In the genomic region with DNA sequence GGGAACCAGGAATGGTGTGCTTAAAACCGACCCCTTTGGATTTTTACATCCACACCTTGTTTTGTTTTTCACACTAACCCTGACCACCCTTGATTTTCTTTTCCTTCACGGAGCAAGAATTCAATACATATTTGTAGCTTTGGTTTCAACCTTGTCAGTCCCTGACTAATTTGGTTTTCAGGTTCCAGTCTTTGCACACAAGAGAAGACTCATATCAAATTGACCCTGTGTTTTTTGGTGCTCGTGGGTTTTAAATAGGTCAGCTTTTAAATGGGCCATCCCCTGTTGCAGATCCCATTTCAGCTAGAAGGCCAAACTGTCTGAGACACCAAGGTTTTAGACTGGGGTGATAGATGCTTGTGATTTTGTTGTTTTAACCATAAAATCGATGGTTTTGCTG, we compare ENCODE assay signal across 10 cellular contexts. TPM values are rescaled to one million over a fixed set of nuclear protein-coding genes. Genes with fewer than 3 reads are reported as not detected.
DNase-seq lines count a peak whose midpoint lies in the region; ATAC-seq and TF ChIP-seq lines count a peak whose summit lies in the region.
"Had no signal": no experiment of that assay in that cellular context is flagged by ENCODE, and none has a peak within 500 bp of the region (broad histone marks: within the 10 kb centered on the region; RNA-seq: fewer than 3 reads in every experiment).

No MANE protein-coding gene starts in this region.

- no peaks in the 10 kb centered on the region for H3K27me3 ChIP-seq in layer of hippocampus (ENCODE audit: control insufficient read depth, insufficient read depth, low read length)
- no peaks in the 10 kb centered on the region for H3K27me3 ChIP-seq in spleen (replicated peaks in 1 of 7)

- H3K9me3 Mint-ChIP-seq in HFFc6: no peaks in the 10 kb centered on the region
- H3K9me3 Mint-ChIP-seq in activated T-helper 17 cell treated with anti-CD3 and anti-CD28 coated beads, Interleukin-2, amount 50 U/mL, for 72 hours: no peaks in the 10 kb centered on the region

- H3K27ac Mint-ChIP-seq in HFFc6: peak overlapping the region; percentile 75; the same call in 1 of the 2 replicates
- no peak overlapping the region for H3K27ac Mint-ChIP-seq in activated T-helper 17 cell treated with anti-CD3 and anti-CD28 coated beads, Interleukin-2, amount 50 U/mL, for 72 hours

- H3K4me1 ChIP-seq in spleen: peaks cover 72 to 100% (median 100%) of the 10 kb centered on the region in 6 donors

- TF ChIP-seq CTCF in HFFc6 (IDR thresholded peaks at IDR 0.05): no peak
- no peak for TF ChIP-seq CTCF in spleen (IDR thresholded peaks at IDR 0.05 in 8 of 11, conservative IDR thresholded peaks at IDR 0.05 in 3 of 11)

- TF ChIP-seq POLR2A in spleen (IDR thresholded peaks at IDR 0.05): no peak

- peaks cover 0 to 9% (median 0%) of the 10 kb centered on the region in 6 donors for H3K36me3 ChIP-seq in spleen

- peaks cover 1% of the 10 kb centered on the region; the same call in 1 of the 2 replicates for H3K27me3 Mint-ChIP-seq in HFFc6 (ENCODE audit: insufficient read depth)
- no peaks in the 10 kb centered on the region for H3K27me3 Mint-ChIP-seq in activated T-helper 17 cell treated with anti-CD3 and anti-CD28 coated beads, Interleukin-2, amount 50 U/mL, for 72 hours

- DNase-seq in HFFc6: no peak
- no peak for DNase-seq in spleen
- no peak for DNase-seq in effector CD4-positive, alpha-beta T cell
- DNase-seq in sciatic nerve (ENCODE audit: low spot score): no peak
- DNase-seq in stimulated activated naive CD4-positive, alpha-beta T cell treated with Interleukin-2 at 50 U/mL for 16 hours (lab: John Stamatoyannopoulos, UW): no peak
- DNase-seq: DMS79 treated with DMSO at 0.1 percent for 48 hours; NCI-H524 treated with DMSO at 0.1 percent for 48 hours; stimulated activated CD4-positive, alpha-beta T cell treated with anti-CD3 and anti-CD28 coated beads, Interleukin-2, amount 100 ng/mL, for 48 hours had no signal

- ATAC-seq in activated T-helper 17 cell treated with anti-CD3 and anti-CD28 coated beads, Interleukin-2, amount 50 U/mL, for 72 hours (replicated peaks): peak; percentile 2
- ATAC-seq in sciatic nerve: no peak

- H3K36me3 Mint-ChIP-seq in HFFc6 (ENCODE audit: low read depth): peaks cover 6% of the 10 kb centered on the region; the same call in 1 of the 2 replicates
- H3K36me3 Mint-ChIP-seq in activated T-helper 17 cell treated with anti-CD3 and anti-CD28 coated beads, Interleukin-2, amount 50 U/mL, for 72 hours (ENCODE audit: low read depth): peaks cover 32% of the 10 kb centered on the region

- 52 to 66% (median 62%) methylated on average over 4 of the region's 4 CpGs for WGBS in spleen, 5 donors

- H3K27ac ChIP-seq in layer of hippocampus (ENCODE audit: low read depth, low read length) (peak overlapping the region; percentile 97), spleen (peak overlapping the region in 7 of 8 donors; percentile 66 to 86 (median 78))

- intact Hi-C loops in spleen (cut with DNase I; ENCODE audit: low total_unique reads): no loop called here
- intact Hi-C loops in sciatic nerve (cut with DNase I): no loop called here

- peak overlapping the region in 1 of 8 donors; percentile 43 for H3K4me3 ChIP-seq in spleen

- no peaks in the 10 kb centered on the region for H3K9me3 ChIP-seq in spleen

- peaks cover 48% of the 10 kb centered on the region for H3K4me1 Mint-ChIP-seq in HFFc6 (ENCODE audit: low read depth)
- H3K4me1 Mint-ChIP-seq in activated T-helper 17 cell treated with anti-CD3 and anti-CD28 coated beads, Interleukin-2, amount 50 U/mL, for 72 hours: peaks cover 51% of the 10 kb centered on the region

- no peak overlapping the region for H3K4me3 Mint-ChIP-seq in HFFc6
- H3K4me3 Mint-ChIP-seq in activated T-helper 17 cell treated with anti-CD3 and anti-CD28 coated beads, Interleukin-2, amount 50 U/mL, for 72 hours: peak overlapping the region; percentile 65

RNA-seq across cellular contexts. Expression of a gene that starts 26.4 kb away (rescaled TPM):
- total RNA-seq in HFFc6 (2021; fragmentation: NEBNext Ultra II Directional; extraction: Animal tissue kit (Norgen Biotek cat#: 25700)): 100 to 1,000 TPM in 5 of 6 experiments, 10 to 100 TPM in 1; 95.7 to 130 (median 118) TPM
- total RNA-seq in activated T-helper 17 cell treated with anti-CD3 and anti-CD28 coated beads, Interleukin-2, amount 50 U/mL, for 72 hours: 100 to 1,000 TPM; 130 to 221 TPM
- total RNA-seq in spleen (100 to 1,000 TPM in 4 of 7 donors, 10 to 100 TPM in 3; 68.4 to 163 (median 129) TPM), sciatic nerve (90.3 TPM)
- 100 to 1,000 TPM in 1 of 3 donors, 10 to 100 TPM in 2; 58.6 to 110 (median 91.1) TPM for polyA plus RNA-seq in spleen
